ENCODE assay signal across 9 cellular contexts in genomic region chr2:213320604-213321003, GRCh38.
"Had no signal": no experiment of that assay in that cellular context is flagged by ENCODE, and none has a peak within 500 bp of the region (broad histone marks: within the 10 kb centered on the region; RNA-seq: fewer than 3 reads in every experiment).

No MANE protein-coding gene starts in this region.

- H3K4me1 ChIP-seq: HAP-1 had no signal

- H3K27ac ChIP-seq: HL-60 had no signal

- H3K4me3 Mint-ChIP-seq: GM23338, HFFc6, IgD-negative memory B cell had no signal

- H3K4me3 ChIP-seq: GM23338, HAP-1, K562 had no signal

- FAIRE-seq: H1, HepG2, K562 had no signal

- H3K9me3 ChIP-seq: HAP-1 had no signal

- H3K9me3 Mint-ChIP-seq: GM23338 had no signal

- H3K4me2 ChIP-seq: GM23338 had no signal

- H3K27me3 Mint-ChIP-seq: IgD-negative memory B cell had no signal

- DNase-seq: H7, HFFc6 had no signal

- H2AFZ ChIP-seq: GM23338 had no signal

- H3K27ac Mint-ChIP-seq: GM23338, HFFc6, IgD-negative memory B cell had no signal

- H3K4me1 Mint-ChIP-seq: GM23338 had no signal

- H3K36me3 ChIP-seq: HAP-1 had no signal
